In the genomic region with DNA sequence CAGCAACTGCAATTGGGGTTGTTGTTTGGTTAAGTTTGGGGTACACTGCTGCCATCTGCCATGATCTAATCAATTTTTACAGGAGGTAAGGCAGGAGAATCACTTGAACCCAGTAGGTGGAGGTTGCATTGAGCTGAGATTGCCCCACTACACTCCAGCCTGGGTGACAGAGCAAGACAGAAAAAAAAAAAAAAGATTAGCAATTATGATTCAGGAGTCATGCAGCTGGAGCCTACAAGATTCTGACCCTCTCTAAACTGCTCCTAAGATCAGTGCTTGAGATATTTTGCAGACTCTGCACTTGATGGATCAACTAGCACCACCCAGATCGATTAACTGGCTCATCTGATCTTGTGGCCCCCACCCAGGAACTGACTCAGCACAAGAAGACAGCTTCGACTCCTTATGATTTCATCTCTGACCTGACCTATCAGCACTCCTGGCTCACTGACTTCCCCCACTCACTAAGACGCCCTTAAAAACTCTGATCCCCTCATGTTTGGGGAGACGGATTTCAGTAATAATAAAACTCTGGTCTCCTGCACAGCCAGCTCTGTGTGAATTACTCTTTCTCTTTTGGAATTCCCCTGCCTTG, we compare ENCODE assay signal across 11 cellular contexts. TPM values are rescaled to one million over a fixed set of nuclear protein-coding genes. Genes with fewer than 3 reads are reported as not detected.
DNase-seq lines count a peak whose midpoint lies in the region; ATAC-seq, FAIRE-seq and TF ChIP-seq lines count a peak whose summit lies in the region.
"Not testable (repeated sequence)": the region's sequence is repeated elsewhere in the genome, so short reads cannot be mapped to it uniquely, and the experiment has no call there.
"Had no signal": no experiment of that assay in that cellular context is flagged by ENCODE, and none has a peak within 500 bp of the region (broad histone marks: within the 10 kb centered on the region; RNA-seq: fewer than 3 reads in every experiment).

No MANE protein-coding gene starts in this region.

- intact Hi-C loops in K562 (cut with micrococcal nuclease), result not testable (repeated sequence)

- H3K4me3 Mint-ChIP-seq in T-helper 17 cell, result peak overlapping the region; percentile 39
- H3K4me3 Mint-ChIP-seq in activated CD8-positive, alpha-beta memory T cell treated with anti-CD3 and anti-CD28 coated beads, Interleukin-2, amount 10 ng/mL, durations not matched to agents 7 days and 5 days, result not testable (repeated sequence)
- H3K4me3 Mint-ChIP-seq in activated T-helper 17 cell treated with anti-CD3 and anti-CD28 coated beads, Interleukin-2, amount 50 U/mL, for 72 hours, result peak overlapping the region; percentile 19

- H3K79me2 ChIP-seq in GM23248 (ENCODE audit: insufficient read depth); K562 (ENCODE audit: control insufficient read depth, insufficient read depth, low read length): not testable (repeated sequence)

- H3K36me3 ChIP-seq in GM23248 (ENCODE audit: low read depth); K562 (ENCODE audit: control insufficient read depth, insufficient read depth, low read length); small intestine (ENCODE audit: control insufficient read depth in 2 of 2, insufficient read depth in 2 of 2, low read length in 2 of 2): not testable (repeated sequence)

- not testable (repeated sequence) for H3K27ac ChIP-seq in GM23248; small intestine (ENCODE audit: low read depth in 1 of 2, low read length in 1 of 2)
- H3K27ac ChIP-seq in K562 (ENCODE audit: extremely low read depth, low read depth, low read length), result peak overlapping the region; percentile 37; the same call in 2 of the 3 replicates

- not testable (repeated sequence) for H3K4me2 ChIP-seq in GM23248 (ENCODE audit: unreplicated experiment)
- H3K4me2 ChIP-seq in K562 (ENCODE audit: insufficient read depth, low read length), result peak overlapping the region; percentile 28; the same call in 1 of the 2 replicates

- not testable (repeated sequence) for TF ChIP-seq EP300 in K562 (IDR thresholded peaks at IDR 0.05; ENCODE audit: low read length)

- not testable (repeated sequence) for TF ChIP-seq CTCF in K562 (IDR thresholded peaks at IDR 0.05 in 2 of 3, conservative IDR thresholded peaks at IDR 0.05 in 1 of 3; ENCODE audit: insufficient read depth in 2 of 3, low read depth in 1 of 3, low read length in 3 of 3)

- POLR2A ChIA-PET in K562 (lab: Yijun Ruan, JAX), result interaction anchor here (0.5 to 3.1 kb wide), 4 partner anchors 16 to 340 kb away, joined by 3 to 10 read pairs (median 4); no protein-coding TSS in a partner anchor

- H3K27me3 ChIP-seq in GM23248 (replicated peaks; ENCODE audit: insufficient read depth); K562 (ENCODE audit: control insufficient read depth in 2 of 2, insufficient read depth in 2 of 2, low read length in 2 of 2); small intestine (ENCODE audit: control insufficient read depth in 2 of 2, insufficient read depth in 2 of 2, low read length in 2 of 2): not testable (repeated sequence)

- CTCF ChIA-PET in activated CD8-positive, alpha-beta memory T cell treated with anti-CD3 and anti-CD28 coated beads, Interleukin-2, amount 10 ng/mL, durations not matched to agents 7 days and 5 days (lab: Charles Lee), result interaction anchor here (2.3 kb wide), 1 partner anchor 17 kb away, joined by 8 read pairs; the partner anchor contains the start of gene ATP8B2
- CTCF ChIA-PET in K562 (lab: Yijun Ruan, JAX; ENCODE audit: low intra/inter-chr PET ratio), result not testable (repeated sequence)

- H3K9me3 Mint-ChIP-seq in activated CD8-positive, alpha-beta memory T cell treated with anti-CD3 and anti-CD28 coated beads, Interleukin-2, amount 10 ng/mL, durations not matched to agents 7 days and 5 days (ENCODE audit: low read depth); activated T-helper 17 cell treated with anti-CD3 and anti-CD28 coated beads, Interleukin-2, amount 50 U/mL, for 72 hours: not testable (repeated sequence)

- WGBS in GM23248 (ENCODE audit: low coverage in 1 of 2, low lambda C conversion rate in 2 of 2, missing lambda C conversion rate in 2 of 2), 2 experiments, result 24 to 27% methylated on average over 4 of the region's 4 CpGs
- WGBS in K562 (ENCODE audit: insufficient coverage, low coverage, missing lambda C conversion rate), result 4% methylated on average over 4 of the region's 4 CpGs
- WGBS in small intestine, 3 donors, result 40 to 52% (median 51%) methylated on average over 4 of the region's 4 CpGs

- not testable (repeated sequence) for H3K27me3 Mint-ChIP-seq in T-helper 17 cell; activated CD8-positive, alpha-beta memory T cell treated with anti-CD3 and anti-CD28 coated beads, Interleukin-2, amount 10 ng/mL, durations not matched to agents 7 days and 5 days; activated T-helper 17 cell treated with anti-CD3 and anti-CD28 coated beads, Interleukin-2, amount 50 U/mL, for 72 hours

- not testable (repeated sequence) for FAIRE-seq in K562 (lab: Jason Lieb, UNC); small intestine (lab: Jason Lieb, UNC)

- TF ChIP-seq RAD21 in K562 (CRISPR knock-in tag; conservative IDR thresholded peaks at IDR 0.05 in 1 of 2, IDR thresholded peaks at IDR 0.05 in 1 of 2), result not testable (repeated sequence)

- TF ChIP-seq POLR2A in K562 (conservative IDR thresholded peaks at IDR 0.05), result not testable (repeated sequence)

- not testable (repeated sequence) for H4K20me1 ChIP-seq in GM23248 (ENCODE audit: insufficient read depth); K562 (replicated peaks; ENCODE audit: control insufficient read depth, insufficient read depth, low read length)

- BruUV-seq in K562 (replicated peaks; lab: Mats Ljungman, UMichigan), result not testable (repeated sequence)

- not testable (repeated sequence) for H3K9me2 ChIP-seq in GM23248 (ENCODE audit: insufficient read depth)

- not testable (repeated sequence) for H3K36me3 Mint-ChIP-seq in T-helper 17 cell (ENCODE audit: low read depth); activated CD8-positive, alpha-beta memory T cell treated with anti-CD3 and anti-CD28 coated beads, Interleukin-2, amount 10 ng/mL, durations not matched to agents 7 days and 5 days; activated T-helper 17 cell treated with anti-CD3 and anti-CD28 coated beads, Interleukin-2, amount 50 U/mL, for 72 hours (ENCODE audit: low read depth)

- peaks cover 28% of the 10 kb centered on the region for H3F3A ChIP-seq in GM23248 (ENCODE audit: insufficient read depth)

- H3K4me1 ChIP-seq in GM23248 (ENCODE audit: insufficient read depth), result peaks cover 30% of the 10 kb centered on the region
- H3K4me1 ChIP-seq in K562 (replicated peaks in 1 of 2; ENCODE audit: control insufficient read depth in 2 of 2, insufficient read depth in 2 of 2, low read length in 2 of 2), result peaks cover 19 to 21% of the 10 kb centered on the region in 2 experiments; a peak in 4 of 5 replicates
- not testable (repeated sequence) for H3K4me1 ChIP-seq in small intestine (ENCODE audit: control insufficient read depth in 2 of 2, insufficient read depth in 1 of 2, low read depth in 1 of 2, low read length in 1 of 2)

- in situ Hi-C loops in GM23248 (cut with MboI); K562 (cut with MboI): not testable (repeated sequence)

- ATAC-seq in T-helper 17 cell (peak; percentile 64), K562 (peak; percentile 35; the same call in 1 of the 3 replicates)
- ATAC-seq in activated CD8-positive, alpha-beta memory T cell treated with anti-CD3 and anti-CD28 coated beads, Interleukin-2, amount 10 ng/mL, durations not matched to agents 7 days and 5 days, result peak; percentile 33
- ATAC-seq in activated T-helper 17 cell treated with anti-CD3 and anti-CD28 coated beads, Interleukin-2, amount 50 U/mL, for 72 hours (replicated peaks), result peak; percentile 36

- H3K9ac ChIP-seq in GM23248; K562 (ENCODE audit: insufficient read depth in 1 of 2, low read depth in 2 of 2, low read length in 2 of 2): not testable (repeated sequence)

- H3K4me3 ChIP-seq in GM23248; K562; small intestine (ENCODE audit: low read depth in 1 of 2, low read length in 2 of 2): not testable (repeated sequence)

- H3K9me3 ChIP-seq in GM23248 (ENCODE audit: low read depth); T-helper 17 cell (ENCODE audit: control insufficient read depth, low read length, poor library complexity, severe bottlenecking); K562 (replicated peaks; ENCODE audit: control insufficient read depth, insufficient read depth, low read depth, low read length); small intestine (ENCODE audit: control insufficient read depth, low read depth): not testable (repeated sequence)

- not testable (repeated sequence) for H3K9me1 ChIP-seq in K562 (ENCODE audit: control insufficient read depth, insufficient read depth, low read length)

- not testable (repeated sequence) for H2AFZ ChIP-seq in GM23248; K562 (ENCODE audit: low read depth, low read length)

- H3K4me1 Mint-ChIP-seq in T-helper 17 cell, result peaks cover 12% of the 10 kb centered on the region
- peaks cover 18% of the 10 kb centered on the region for H3K4me1 Mint-ChIP-seq in activated CD8-positive, alpha-beta memory T cell treated with anti-CD3 and anti-CD28 coated beads, Interleukin-2, amount 10 ng/mL, durations not matched to agents 7 days and 5 days
- peaks cover 22% of the 10 kb centered on the region for H3K4me1 Mint-ChIP-seq in activated T-helper 17 cell treated with anti-CD3 and anti-CD28 coated beads, Interleukin-2, amount 50 U/mL, for 72 hours

- DNase-seq in GM23248 (peak; percentile 51), K562 (ENCODE audit: extremely low read depth in 1 of 4, low spot score in 3 of 4) (peak in 1 of 4 experiments; percentile 41), small intestine (peak; percentile 33)
- DNase-seq in T-helper 17 cell, result not testable (repeated sequence)
- peak; percentile 7 for DNase-seq in activated CD4-positive, alpha-beta T cell treated with anti-CD3 and anti-CD28 coated beads for 48 hours
- DNase-seq in activated CD8-positive, alpha-beta memory T cell treated with anti-CD3 and anti-CD28 coated beads, Interleukin-2, amount 10 ng/mL, durations not matched to agents 7 days and 5 days, result peak; percentile 45

- H3K27ac Mint-ChIP-seq in T-helper 17 cell, result peak overlapping the region; percentile 81
- peak overlapping the region; percentile 52 for H3K27ac Mint-ChIP-seq in activated CD8-positive, alpha-beta memory T cell treated with anti-CD3 and anti-CD28 coated beads, Interleukin-2, amount 10 ng/mL, durations not matched to agents 7 days and 5 days
- H3K27ac Mint-ChIP-seq in activated T-helper 17 cell treated with anti-CD3 and anti-CD28 coated beads, Interleukin-2, amount 50 U/mL, for 72 hours, result peak overlapping the region; percentile 33

RNA-seq across cellular contexts. Expression of gene AQP10, which starts 13.1 kb away (rescaled TPM):
- not detected in 2 replicates for total RNA-seq in GM23248 (2014; rRNA removed; shearing (Covaris generic))
- polyA plus RNA-seq in GM23248 (2016; fragmentation: Nextera tagmentation; extraction: Ambion mirVana) (not detected in 2 replicates), K562 (2011; rRNA removed) (9.7 and 20.6 TPM in 2 replicates), K562 (2014; fragmentation: Illumina TruSeq; extraction: Trizol) (5.6 and 7.4 TPM in 2 replicates), K562 (2014; fragmentation: Nextera tagmentation; extraction: Ambion mirVana) (under 1 TPM; 0.37 to 0.56 TPM), K562 (2014; rRNA removed) (4.5 and 5.0 TPM in 2 replicates), small intestine (100 to 1,000 TPM in 1 of 3 donors, 10 to 100 TPM in 1, 1 to 10 TPM in 1; 2.9 to 103 (median 42.0) TPM)
- total RNA-seq in T-helper 17 cell (1 to 10 TPM in 1 of 2 donors, under 1 TPM in 1; 0.42 to 8.9 TPM), K562 (2014; rRNA removed) (1.9 and 2.1 TPM in 2 replicates), K562 (2014; rRNA removed; fragmentation: Illumina TruSeq; extraction: Trizol) (1.7 and 1.9 TPM in 2 replicates), K562 (2015; rRNA removed; fragmentation: Illumina TruSeq; extraction: Trizol) (1.3 and 1.5 TPM in 2 replicates), K562 (2021) (3.7 and 4.9 TPM in 2 replicates)
- not detected for total RNA-seq in activated CD8-positive, alpha-beta memory T cell treated with anti-CD3 and anti-CD28 coated beads, Interleukin-2, amount 10 ng/mL, durations not matched to agents 7 days and 5 days
- not detected for total RNA-seq in activated T-helper 17 cell treated with anti-CD3 and anti-CD28 coated beads, Interleukin-2, amount 50 U/mL, for 72 hours
- total RNA-seq in K562 (2011; cell fraction: chromatin; rRNA removed; ENCODE audit: low replicate concordance), result 12.4 and 39.7 TPM in 2 replicates
- 21.6 and 25.0 TPM in 2 replicates for total RNA-seq in K562 (2011; cell fraction: nucleolus; rRNA removed)
- total RNA-seq in K562 (2011; cell fraction: nucleoplasm; rRNA removed), result 21.3 and 24.8 TPM in 2 replicates
- polyA plus RNA-seq in K562 (2011; cell fraction: cytosol; rRNA removed), result 16.4 and 28.3 TPM in 2 replicates
- 46.5 and 76.2 TPM in 2 replicates for polyA plus RNA-seq in K562 (2011; cell fraction: nucleus; rRNA removed)
- polyA plus RNA-seq in K562 (2012), result 6.3 and 8.5 TPM in 2 replicates
- 4.2 and 5.3 TPM in 2 replicates for polyA minus RNA-seq in K562 (2011; rRNA and poly(A)+ RNA removed)
- polyA minus RNA-seq in K562 (2011; cell fraction: cytosol; rRNA and poly(A)+ RNA removed), result 2.0 and 5.8 TPM in 2 replicates
- polyA minus RNA-seq in K562 (2011; cell fraction: nucleus; rRNA and poly(A)+ RNA removed), result 6.1 and 21.7 TPM in 2 replicates
- total RNA-seq: B cell; CD8-positive, alpha-beta T cell; H1; HT-29 had no signal
- polyA plus RNA-seq: H1 had no signal

RNA-seq across cellular contexts. Expression of gene ATP8B2, which starts 17.6 kb away (rescaled TPM):
- 200 and 203 TPM in 2 replicates for total RNA-seq in GM23248 (2014; rRNA removed; shearing (Covaris generic))
- polyA plus RNA-seq in GM23248 (2016; fragmentation: Nextera tagmentation; extraction: Ambion mirVana) (17.6 and 20.1 TPM in 2 replicates), K562 (2011; rRNA removed) (21.5 and 33.4 TPM in 2 replicates), K562 (2014; fragmentation: Illumina TruSeq; extraction: Trizol) (18.4 and 22.1 TPM in 2 replicates), K562 (2014; fragmentation: Nextera tagmentation; extraction: Ambion mirVana) (under 1 TPM; 0.27 to 0.58 TPM), K562 (2014; rRNA removed) (23.8 and 29.4 TPM in 2 replicates), small intestine (10 to 100 TPM; 13.8 to 19.7 (median 16.0) TPM)
- total RNA-seq in T-helper 17 cell (100 to 1,000 TPM; 175 to 192 TPM), K562 (2014; rRNA removed) (33.2 and 53.4 TPM in 2 replicates), K562 (2014; rRNA removed; fragmentation: Illumina TruSeq; extraction: Trizol) (16.0 and 16.9 TPM in 2 replicates), K562 (2015; rRNA removed; fragmentation: Illumina TruSeq; extraction: Trizol) (12.3 and 12.4 TPM in 2 replicates), K562 (2021) (28.4 and 29.8 TPM in 2 replicates)
- total RNA-seq in activated CD8-positive, alpha-beta memory T cell treated with anti-CD3 and anti-CD28 coated beads, Interleukin-2, amount 10 ng/mL, durations not matched to agents 7 days and 5 days, result 10 to 100 TPM; 46.3 to 67.3 TPM
- total RNA-seq in activated T-helper 17 cell treated with anti-CD3 and anti-CD28 coated beads, Interleukin-2, amount 50 U/mL, for 72 hours, result 10 to 100 TPM; 64.3 to 69.0 TPM
- total RNA-seq in K562 (2011; cell fraction: chromatin; rRNA removed; ENCODE audit: low replicate concordance), result 111 and 197 TPM in 2 replicates
- total RNA-seq in K562 (2011; cell fraction: nucleolus; rRNA removed), result 114 and 120 TPM in 2 replicates
- 96.1 and 116 TPM in 2 replicates for total RNA-seq in K562 (2011; cell fraction: nucleoplasm; rRNA removed)
- polyA plus RNA-seq in K562 (2011; cell fraction: cytosol; rRNA removed), result 40.1 and 47.5 TPM in 2 replicates
- 95.1 and 98.0 TPM in 2 replicates for polyA plus RNA-seq in K562 (2011; cell fraction: nucleus; rRNA removed)
- 12.2 and 12.6 TPM in 2 replicates for polyA plus RNA-seq in K562 (2012)
- polyA minus RNA-seq in K562 (2011; rRNA and poly(A)+ RNA removed), result 24.4 and 25.3 TPM in 2 replicates
- 14.8 and 19.1 TPM in 2 replicates for polyA minus RNA-seq in K562 (2011; cell fraction: cytosol; rRNA and poly(A)+ RNA removed)
- polyA minus RNA-seq in K562 (2011; cell fraction: nucleus; rRNA and poly(A)+ RNA removed), result 25.3 and 46.8 TPM in 2 replicates

RNA-seq across cellular contexts. Expression of gene HAX1, which starts 35.3 kb away (rescaled TPM):
- 142 and 169 TPM in 2 replicates for total RNA-seq in GM23248 (2014; rRNA removed; shearing (Covaris generic))
- polyA plus RNA-seq in GM23248 (2016; fragmentation: Nextera tagmentation; extraction: Ambion mirVana) (172 and 178 TPM in 2 replicates), K562 (2011; rRNA removed) (239 and 276 TPM in 2 replicates), K562 (2014; fragmentation: Illumina TruSeq; extraction: Trizol) (200 and 240 TPM in 2 replicates), K562 (2014; fragmentation: Nextera tagmentation; extraction: Ambion mirVana) (100 to 1,000 TPM; 447 to 492 TPM), K562 (2014; rRNA removed) (234 and 245 TPM in 2 replicates), small intestine (100 to 1,000 TPM; 109 to 131 (median 128) TPM)
- total RNA-seq in T-helper 17 cell (10 to 100 TPM; 52.5 to 67.3 TPM), K562 (2014; rRNA removed) (182 and 218 TPM in 2 replicates), K562 (2014; rRNA removed; fragmentation: Illumina TruSeq; extraction: Trizol) (194 and 200 TPM in 2 replicates), K562 (2015; rRNA removed; fragmentation: Illumina TruSeq; extraction: Trizol) (167 and 172 TPM in 2 replicates), K562 (2021) (140 and 143 TPM in 2 replicates)
- 100 to 1,000 TPM; 104 to 123 TPM for total RNA-seq in activated CD8-positive, alpha-beta memory T cell treated with anti-CD3 and anti-CD28 coated beads, Interleukin-2, amount 10 ng/mL, durations not matched to agents 7 days and 5 days
- total RNA-seq in activated T-helper 17 cell treated with anti-CD3 and anti-CD28 coated beads, Interleukin-2, amount 50 U/mL, for 72 hours, result 100 to 1,000 TPM; 127 to 132 TPM
- 73.9 and 115 TPM in 2 replicates for total RNA-seq in K562 (2011; cell fraction: chromatin; rRNA removed; ENCODE audit: low replicate concordance)
- total RNA-seq in K562 (2011; cell fraction: nucleolus; rRNA removed), result 87.5 and 93.4 TPM in 2 replicates
- total RNA-seq in K562 (2011; cell fraction: nucleoplasm; rRNA removed), result 74.8 and 85.6 TPM in 2 replicates
- polyA plus RNA-seq in K562 (2011; cell fraction: cytosol; rRNA removed), result 257 and 270 TPM in 2 replicates
- 237 and 330 TPM in 2 replicates for polyA plus RNA-seq in K562 (2011; cell fraction: nucleus; rRNA removed)
- 159 and 456 TPM in 2 replicates for polyA plus RNA-seq in K562 (2012)
- 100 and 110 TPM in 2 replicates for polyA minus RNA-seq in K562 (2011; rRNA and poly(A)+ RNA removed)
- 55.1 and 55.3 TPM in 2 replicates for polyA minus RNA-seq in K562 (2011; cell fraction: cytosol; rRNA and poly(A)+ RNA removed)
- polyA minus RNA-seq in K562 (2011; cell fraction: nucleus; rRNA and poly(A)+ RNA removed), result 26.4 and 58.1 TPM in 2 replicates
